ENCODE assay signal across 8 cellular contexts in genomic region chr12:104456950-104457745, GRCh38. TPM values are rescaled to one million over a fixed set of nuclear protein-coding genes. Genes with fewer than 3 reads are reported as not detected.
DNase-seq lines count a peak whose midpoint lies in the region; TF ChIP-seq lines count a peak whose summit lies in the region.

No MANE protein-coding gene starts in this region.

- H3K27ac ChIP-seq in SK-N-MC = no peak overlapping the region
- peak overlapping the region; percentile 86 for H3K27ac ChIP-seq in left ventricle myocardium inferior (replicated peaks)

- H3K4me1 ChIP-seq in left ventricle myocardium inferior = peaks cover 61% of the 10 kb centered on the region

- H3K9ac ChIP-seq in SK-N-MC (ENCODE audit: insufficient read length) = peak overlapping the region; percentile 71

- TF ChIP-seq CTCF in LNCaP clone FGC (IDR thresholded peaks at IDR 0.05; ENCODE audit: control insufficient read depth, extremely low read depth, insufficient read depth) (peak; percentile 59), left ventricle myocardium inferior (IDR thresholded peaks at IDR 0.05; ENCODE audit: borderline replicate concordance) (peak; percentile 57)

- DNase-seq in H7 (no peak), LNCaP clone FGC (ENCODE audit: low read depth) (peak; percentile 31), SK-N-MC (ENCODE audit: low read depth, low spot score) (no peak), amygdala (lab: John Stamatoyannopoulos, UW) (peak in 41 of 56 donors; percentile 6 to 77 (median 45)), left ventricle myocardium inferior (peak; percentile 64), pons (ENCODE audit: low spot score) (peak; percentile 59), CD1c-positive myeloid dendritic cell (ENCODE audit: extremely low spot score) (no peak)

- H3K36me3 ChIP-seq in H7 (replicated peaks; ENCODE audit: control insufficient read depth, insufficient read depth, low read length) (no peaks in the 10 kb centered on the region), SK-N-MC (ENCODE audit: insufficient read depth, low read length) (no peaks in the 10 kb centered on the region), left ventricle myocardium inferior (no peaks in the 10 kb centered on the region)

- H3K4me3 ChIP-seq in GM08714 (ENCODE audit: low read length) (peak overlapping the region; percentile 92), H7 (ENCODE audit: insufficient read depth, low read depth, low read length) (peak overlapping the region; percentile 79), LNCaP clone FGC (ENCODE audit: low read depth, low read length) (peak overlapping the region; percentile 58), SK-N-MC (peak overlapping the region; percentile 98), left ventricle myocardium inferior (peak overlapping the region; percentile 99)

- no peaks in the 10 kb centered on the region for H3K9me3 ChIP-seq in SK-N-MC (ENCODE audit: low read depth, low read length)
- no peaks in the 10 kb centered on the region for H3K9me3 ChIP-seq in left ventricle myocardium inferior (replicated peaks)

- peaks cover 22% of the 10 kb centered on the region for H3K27me3 ChIP-seq in H7 (ENCODE audit: control insufficient read depth, insufficient read depth, low read length)
- H3K27me3 ChIP-seq in left ventricle myocardium inferior (ENCODE audit: low read depth) = no peaks in the 10 kb centered on the region

- intact Hi-C loops in left ventricle myocardium inferior (cut with micrococcal nuclease) = no loop called here

RNA-seq across cellular contexts. Expression of gene CHST11, which starts 0.4 kb away (rescaled TPM):
- total RNA-seq in H7 (2014; rRNA removed; shearing (Covaris generic)) = 14.5 and 14.8 TPM in 2 replicates
- 6.0 TPM for total RNA-seq in left ventricle myocardium inferior

Comparison
In these comparisons a context has a peak if more than half of its experiments do, and no peak if none do; other contexts are left out.
1. DNase-seq: peak in LNCaP clone FGC (single experiment), amygdala (41 of 56), left ventricle myocardium inferior (single experiment) and pons (single experiment); none in H7 (single experiment), SK-N-MC (single experiment) and CD1c-positive myeloid dendritic cell (single experiment).
2. Peak in every context shown above with its lines, with median percentiles within 50 percentile points of each other: H3K4me3 ChIP-seq.